In the genomic region with DNA sequence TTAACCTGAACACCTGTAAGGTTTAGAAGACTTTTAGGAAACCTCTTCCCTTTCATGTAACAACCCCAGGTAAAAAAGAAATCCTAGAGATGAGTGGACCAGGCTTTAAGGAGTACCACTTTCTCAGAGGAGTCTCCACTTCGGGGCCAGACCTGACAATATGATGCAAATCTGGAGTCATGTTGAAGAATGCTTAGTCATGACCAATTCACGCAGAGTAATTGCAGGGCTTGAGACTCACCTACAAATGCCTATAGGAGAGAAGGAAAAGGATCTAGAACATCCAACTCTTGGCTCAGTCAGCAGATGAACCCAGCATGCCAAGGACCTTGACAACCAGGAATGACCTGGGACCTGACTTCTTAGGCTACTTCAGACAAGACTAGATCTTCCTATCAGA, we compare ENCODE assay signal across 19 cellular contexts. TPM values are rescaled to one million over a fixed set of nuclear protein-coding genes. Genes with fewer than 3 reads are reported as not detected.
DNase-seq lines count a peak whose midpoint lies in the region; ATAC-seq and TF ChIP-seq lines count a peak whose summit lies in the region.
"Had no signal": no experiment of that assay in that cellular context is flagged by ENCODE, and none has a peak within 500 bp of the region (broad histone marks: within the 10 kb centered on the region; RNA-seq: fewer than 3 reads in every experiment).

No MANE protein-coding gene starts in this region.

- H3F3A ChIP-seq in PC-3 (ENCODE audit: low read length, unreplicated experiment): no peaks in the 10 kb centered on the region

- ATAC-seq in CD4-positive, CD25-positive, alpha-beta regulatory T cell (ENCODE audit: low read depth in 2 of 2): no peak
- ATAC-seq in PC-3: no peak

- in situ Hi-C loops in transverse colon (cut with MboI; ENCODE audit: low pct_ligation_motif_present in 1 of 4, low pct_unique_long_range_greater_than_20kb in 1 of 4, low sequenced_read_pairs in 3 of 4): no loop called here

- H3K9me2 ChIP-seq in PC-3 (replicated peaks; ENCODE audit: low read length): no peaks in the 10 kb centered on the region

- TF ChIP-seq CTCF in PC-3 (conservative IDR thresholded peaks at IDR 0.05; ENCODE audit: low read depth, low read length) (no peak), epithelial cell of esophagus (IDR thresholded peaks at IDR 0.05; ENCODE audit: insufficient read depth, low read depth, low read length, missing control alignments) (no peak), transverse colon (IDR thresholded peaks at IDR 0.05) (no peak), progenitor cell of endocrine pancreas (IDR thresholded peaks at IDR 0.05; ENCODE audit: unreplicated experiment) (no peak)

- H3K27ac ChIP-seq in CD4-positive, CD25-positive, alpha-beta regulatory T cell (ENCODE audit: insufficient read depth, low read length, poor library complexity, severe bottlenecking): no peak overlapping the region
- H3K27ac ChIP-seq in PC-3 (ENCODE audit: low read length): no peak overlapping the region
- H3K27ac ChIP-seq in transverse colon: no peak overlapping the region
- H3K27ac ChIP-seq: BLaER1 treated with 17β-estradiol and CSF1 and Interleukin-3, amounts not matched to agents 10 nM and 100 nM; PC-9 had no signal

- no peaks in the 10 kb centered on the region for H4K20me1 ChIP-seq in PC-3 (ENCODE audit: low read length)
- H4K20me1 ChIP-seq: BLaER1 treated with 17β-estradiol and CSF1 and Interleukin-3, amounts not matched to agents 10 nM and 100 nM had no signal

- H3K79me2 ChIP-seq in PC-3 (ENCODE audit: low read length): no peaks in the 10 kb centered on the region

- H3K9me3 ChIP-seq in CD4-positive, CD25-positive, alpha-beta regulatory T cell (ENCODE audit: control insufficient read depth in 2 of 2, low read length in 2 of 2): no peaks in the 10 kb centered on the region
- H3K9me3 ChIP-seq in PC-3 (ENCODE audit: low read length) (no peaks in the 10 kb centered on the region), transverse colon (no peaks in the 10 kb centered on the region)
- H3K9me3 ChIP-seq: BLaER1 treated with 17β-estradiol and CSF1 and Interleukin-3, amounts not matched to agents 10 nM and 100 nM had no signal

- H3K36me3 Mint-ChIP-seq in activated CD4-positive, alpha-beta memory T cell treated with anti-CD3 and anti-CD28 coated beads, Interleukin-2, amount 10 ng/mL, durations not matched to agents 7 days and 5 days (ENCODE audit: low read depth): peaks cover 83% of the 10 kb centered on the region
- H3K36me3 Mint-ChIP-seq in activated CD4-positive, alpha-beta memory T cell treated with anti-CD3 and anti-CD28 coated beads for 36 hours: peaks cover 48% of the 10 kb centered on the region
- peaks cover 66% of the 10 kb centered on the region for H3K36me3 Mint-ChIP-seq in CD4-positive, CD25-positive, alpha-beta regulatory T cell
- no peaks in the 10 kb centered on the region for H3K36me3 Mint-ChIP-seq in progenitor cell of endocrine pancreas (ENCODE audit: insufficient read depth)

- intact Hi-C loops in activated CD4-positive, alpha-beta memory T cell treated with anti-CD3 and anti-CD28 coated beads for 36 hours (cut with micrococcal nuclease): no loop called here
- intact Hi-C loops in PC-3 (cut with micrococcal nuclease) (no loop called here), posterior vena cava (cut with DNase I) (no loop called here), transverse colon (cut with DNase I; ENCODE audit: low total_unique reads) (no loop called here)

- H3K9ac ChIP-seq in PC-3 (ENCODE audit: low read length): no peak overlapping the region
- H3K9ac ChIP-seq: BLaER1 treated with 17β-estradiol and CSF1 and Interleukin-3, amounts not matched to agents 10 nM and 100 nM had no signal

- BruUV-seq in PC-3 (replicated peaks; lab: Mats Ljungman, UMichigan): no TSS peak

- peaks cover 87% of the 10 kb centered on the region for H3K36me3 ChIP-seq in CD4-positive, CD25-positive, alpha-beta regulatory T cell (ENCODE audit: control insufficient read depth, insufficient read depth, low read length)
- H3K36me3 ChIP-seq in PC-3 (ENCODE audit: low read depth, low read length) (no peaks in the 10 kb centered on the region), transverse colon (no peaks in the 10 kb centered on the region)

- H2AFZ ChIP-seq in PC-3 (ENCODE audit: low read length): no peak overlapping the region
- H2AFZ ChIP-seq: PC-9 had no signal

- POLR2A ChIA-PET in activated CD4-positive, alpha-beta memory T cell treated with anti-CD3 and anti-CD28 coated beads, Interleukin-2, amount 10 ng/mL, durations not matched to agents 7 days and 5 days (lab: Charles Lee): interaction anchor here (0.9 kb wide), 1 partner anchor 12 kb away, joined by 3 read pairs; no protein-coding TSS in a partner anchor
- POLR2A ChIA-PET in activated CD4-positive, alpha-beta memory T cell treated with anti-CD3 and anti-CD28 coated beads for 36 hours (lab: Charles Lee): no interaction called here
- POLR2A ChIA-PET in PC-3 (lab: Charles Lee; ENCODE audit: unreplicated experiment): no interaction called here

- no peaks in the 10 kb centered on the region for H3K27me3 Mint-ChIP-seq in activated CD4-positive, alpha-beta memory T cell treated with anti-CD3 and anti-CD28 coated beads, Interleukin-2, amount 10 ng/mL, durations not matched to agents 7 days and 5 days
- no peaks in the 10 kb centered on the region for H3K27me3 Mint-ChIP-seq in activated CD4-positive, alpha-beta memory T cell treated with anti-CD3 and anti-CD28 coated beads for 36 hours
- H3K27me3 Mint-ChIP-seq in CD4-positive, CD25-positive, alpha-beta regulatory T cell: no peaks in the 10 kb centered on the region
- H3K27me3 Mint-ChIP-seq in progenitor cell of endocrine pancreas: no peaks in the 10 kb centered on the region

- H3K27ac Mint-ChIP-seq in activated CD4-positive, alpha-beta memory T cell treated with anti-CD3 and anti-CD28 coated beads, Interleukin-2, amount 10 ng/mL, durations not matched to agents 7 days and 5 days: peak overlapping the region; percentile 90
- H3K27ac Mint-ChIP-seq in activated CD4-positive, alpha-beta memory T cell treated with anti-CD3 and anti-CD28 coated beads for 36 hours: no peak overlapping the region
- peak overlapping the region in 2 of 3 donors; percentile 11 to 42 for H3K27ac Mint-ChIP-seq in CD4-positive, CD25-positive, alpha-beta regulatory T cell
- no peak overlapping the region for H3K27ac Mint-ChIP-seq in progenitor cell of endocrine pancreas

- CTCF ChIA-PET in activated CD4-positive, alpha-beta memory T cell treated with anti-CD3 and anti-CD28 coated beads, Interleukin-2, amount 10 ng/mL, durations not matched to agents 7 days and 5 days (lab: Charles Lee): interaction anchor here (3.9 kb wide), 1 partner anchor 11 kb away, joined by 33 read pairs; no protein-coding TSS in a partner anchor
- CTCF ChIA-PET in activated CD4-positive, alpha-beta memory T cell treated with anti-CD3 and anti-CD28 coated beads for 36 hours (lab: Charles Lee): no interaction called here
- CTCF ChIA-PET in PC-3 (lab: Charles Lee): no interaction called here

- DNase-seq in activated CD4-positive, alpha-beta memory T cell treated with anti-CD3 and anti-CD28 coated beads, Interleukin-2, amount 10 ng/mL, durations not matched to agents 7 days and 5 days: no peak
- no peak for DNase-seq in activated CD4-positive, alpha-beta memory T cell treated with anti-CD3 and anti-CD28 coated beads for 36 hours
- DNase-seq in CD4-positive, CD25-positive, alpha-beta regulatory T cell: no peak
- DNase-seq in PC-3 (peak; percentile 37), epithelial cell of esophagus (ENCODE audit: low read depth) (peak; percentile 62), posterior vena cava (ENCODE audit: low spot score) (no peak), transverse colon (no peak), progenitor cell of endocrine pancreas (ENCODE audit: low spot score, unreplicated experiment) (no peak)
- DNase-seq: DMS 273 treated with DMSO at 0.1 percent for 48 hours, GDM1, GOT3, KBM-7, NCI-H1048, NCI-H146, NCI-H2081, NCI-H510A, NCI-H774, PC-9 had no signal

- no peak overlapping the region for H3K4me2 ChIP-seq in PC-3 (ENCODE audit: low read length)
- H3K4me2 ChIP-seq: BLaER1 treated with 17β-estradiol and CSF1 and Interleukin-3, amounts not matched to agents 10 nM and 100 nM; PC-9 had no signal

- WGBS in transverse colon (ENCODE audit: low coverage in 1 of 2), 2 donors: 43 to 93% methylated on average over 2 of the region's 2 CpGs

- H3K4me3 ChIP-seq in CD4-positive, CD25-positive, alpha-beta regulatory T cell (ENCODE audit: low read depth, low read length): no peak overlapping the region
- H3K4me3 ChIP-seq in PC-3 (ENCODE audit: low read length) (no peak overlapping the region), epithelial cell of esophagus (ENCODE audit: low read length) (no peak overlapping the region), transverse colon (no peak overlapping the region)
- H3K4me3 ChIP-seq: BLaER1 treated with 17β-estradiol and CSF1 and Interleukin-3, amounts not matched to agents 10 nM and 100 nM; PC-9 had no signal

- no peak for TF ChIP-seq POLR2A in transverse colon (IDR thresholded peaks at IDR 0.05)

- no peak overlapping the region for H3K4me3 Mint-ChIP-seq in activated CD4-positive, alpha-beta memory T cell treated with anti-CD3 and anti-CD28 coated beads, Interleukin-2, amount 10 ng/mL, durations not matched to agents 7 days and 5 days
- H3K4me3 Mint-ChIP-seq in activated CD4-positive, alpha-beta memory T cell treated with anti-CD3 and anti-CD28 coated beads for 36 hours: no peak overlapping the region
- H3K4me3 Mint-ChIP-seq in CD4-positive, CD25-positive, alpha-beta regulatory T cell: no peak overlapping the region
- no peak overlapping the region for H3K4me3 Mint-ChIP-seq in progenitor cell of endocrine pancreas (ENCODE audit: low read depth)

- H3K9me3 Mint-ChIP-seq in activated CD4-positive, alpha-beta memory T cell treated with anti-CD3 and anti-CD28 coated beads, Interleukin-2, amount 10 ng/mL, durations not matched to agents 7 days and 5 days: no peaks in the 10 kb centered on the region
- H3K9me3 Mint-ChIP-seq in activated CD4-positive, alpha-beta memory T cell treated with anti-CD3 and anti-CD28 coated beads for 36 hours: no peaks in the 10 kb centered on the region
- H3K9me3 Mint-ChIP-seq in CD4-positive, CD25-positive, alpha-beta regulatory T cell: no peaks in the 10 kb centered on the region
- no peaks in the 10 kb centered on the region for H3K9me3 Mint-ChIP-seq in progenitor cell of endocrine pancreas (ENCODE audit: low read depth)

- no peaks in the 10 kb centered on the region for H3K27me3 ChIP-seq in CD4-positive, CD25-positive, alpha-beta regulatory T cell (ENCODE audit: control insufficient read depth, insufficient read depth, low read length)
- H3K27me3 ChIP-seq in PC-3 (ENCODE audit: low read length): no peaks in the 10 kb centered on the region
- no peaks in the 10 kb centered on the region for H3K27me3 ChIP-seq in transverse colon
- H3K27me3 ChIP-seq: BLaER1 treated with 17β-estradiol and CSF1 and Interleukin-3, amounts not matched to agents 10 nM and 100 nM had no signal

- no peak for TF ChIP-seq EP300 in transverse colon (IDR thresholded peaks at IDR 0.05; ENCODE audit: low read depth)

- peaks cover 16% of the 10 kb centered on the region for H3K4me1 ChIP-seq in CD4-positive, CD25-positive, alpha-beta regulatory T cell (ENCODE audit: control insufficient read depth, insufficient read depth, low read length, poor library complexity, severe bottlenecking)
- H3K4me1 ChIP-seq in PC-3 (ENCODE audit: insufficient read depth, low read length): peaks cover 16% of the 10 kb centered on the region
- peaks cover 0 to 3% (median 0%) of the 10 kb centered on the region in 4 donors for H3K4me1 ChIP-seq in transverse colon

- peaks cover 40% of the 10 kb centered on the region for H3K4me1 Mint-ChIP-seq in activated CD4-positive, alpha-beta memory T cell treated with anti-CD3 and anti-CD28 coated beads, Interleukin-2, amount 10 ng/mL, durations not matched to agents 7 days and 5 days
- H3K4me1 Mint-ChIP-seq in activated CD4-positive, alpha-beta memory T cell treated with anti-CD3 and anti-CD28 coated beads for 36 hours (ENCODE audit: low read depth): peaks cover 23% of the 10 kb centered on the region
- H3K4me1 Mint-ChIP-seq in CD4-positive, CD25-positive, alpha-beta regulatory T cell: peaks cover 9 to 31% (median 20%) of the 10 kb centered on the region in 4 donors
- no peaks in the 10 kb centered on the region for H3K4me1 Mint-ChIP-seq in progenitor cell of endocrine pancreas (ENCODE audit: low read depth)

RNA-seq across cellular contexts. Expression of a gene that starts 54.4 kb away (rescaled TPM):
- total RNA-seq in activated CD4-positive, alpha-beta memory T cell treated with anti-CD3 and anti-CD28 coated beads, Interleukin-2, amount 10 ng/mL, durations not matched to agents 7 days and 5 days: 1 to 10 TPM; 7.6 to 8.2 TPM
- total RNA-seq in activated CD4-positive, alpha-beta memory T cell treated with anti-CD3 and anti-CD28 coated beads for 36 hours: 1 to 10 TPM; 8.3 TPM
- 14.8 TPM for total RNA-seq in CD4-positive, CD25-positive, alpha-beta regulatory T cell
- polyA plus RNA-seq in CD4-positive, CD25-positive, alpha-beta regulatory T cell: 1 to 10 TPM; 3.2 to 7.8 (median 4.7) TPM
- total RNA-seq in PC-3 (2014; rRNA removed): 14.0 and 18.3 TPM in 2 replicates
- 100 to 1,000 TPM in 1 of 2 donors, 10 to 100 TPM in 1; 69.8 to 104 TPM for total RNA-seq in posterior vena cava
- 10 to 100 TPM; 33.9 to 45.6 (median 43.1) TPM for total RNA-seq in transverse colon
- total RNA-seq in progenitor cell of endocrine pancreas: 48.2 and 48.6 TPM in 2 replicates

Comparison
In these comparisons a context has a peak if more than half of its experiments do, and no peak if none do; other contexts are left out.
1. H3K27ac Mint-ChIP-seq: peak in activated CD4-positive, alpha-beta memory T cell treated with anti-CD3 and anti-CD28 coated beads, Interleukin-2, amount 10 ng/mL, durations not matched to agents 7 days and 5 days (single experiment) and CD4-positive, CD25-positive, alpha-beta regulatory T cell (2 of 3); none in activated CD4-positive, alpha-beta memory T cell treated with anti-CD3 and anti-CD28 coated beads for 36 hours (single experiment) and progenitor cell of endocrine pancreas (single experiment).
2. DNase-seq: peak in PC-3 (single experiment) and epithelial cell of esophagus (single experiment); none in activated CD4-positive, alpha-beta memory T cell treated with anti-CD3 and anti-CD28 coated beads, Interleukin-2, amount 10 ng/mL, durations not matched to agents 7 days and 5 days (single experiment), activated CD4-positive, alpha-beta memory T cell treated with anti-CD3 and anti-CD28 coated beads for 36 hours (single experiment), CD4-positive, CD25-positive, alpha-beta regulatory T cell (0 of 3), posterior vena cava (single experiment), transverse colon (single experiment) and progenitor cell of endocrine pancreas (single experiment).